In genomic region chr10:125284875-125285597, GRCh38 we compare ENCODE assay signal across 2 cellular contexts.
TF ChIP-seq lines count a peak whose summit lies in the region.

No MANE protein-coding gene starts in this region.

TF ChIP-seq in SK-N-SH treated with all-trans-retinoic acid at 6 μM for 48 hours, 23 proteins besides CTCF, POLR2A, EP300 and RAD21 (continued from another document):
- TF ChIP-seq CSRNP3 (CRISPR knock-in tag; IDR thresholded peaks at IDR 0.05): no peak
- TF ChIP-seq ZFP30 (CRISPR knock-in tag; IDR thresholded peaks at IDR 0.05): no peak
- no peak for TF ChIP-seq TOX (CRISPR knock-in tag; IDR thresholded peaks at IDR 0.05; ENCODE audit: borderline replicate concordance)
- no peak for TF ChIP-seq ARNTL (CRISPR knock-in tag; IDR thresholded peaks at IDR 0.05; ENCODE audit: borderline replicate concordance, low read depth)
- TF ChIP-seq PPARA (CRISPR knock-in tag; IDR thresholded peaks at IDR 0.05; ENCODE audit: borderline replicate concordance): no peak
- TF ChIP-seq SNAI2 (CRISPR knock-in tag; IDR thresholded peaks at IDR 0.05): no peak
- TF ChIP-seq ZNF565 (CRISPR knock-in tag; conservative IDR thresholded peaks at IDR 0.05; ENCODE audit: low read depth): no peak
- TF ChIP-seq GLIS3 (CRISPR knock-in tag; IDR thresholded peaks at IDR 0.05): no peak
- no peak for TF ChIP-seq ISL1 (CRISPR knock-in tag; IDR thresholded peaks at IDR 0.05)
- no peak for TF ChIP-seq ZFP3 (CRISPR knock-in tag; IDR thresholded peaks at IDR 0.05)
- no peak for TF ChIP-seq OSR1 (CRISPR knock-in tag; IDR thresholded peaks at IDR 0.05)
- TF ChIP-seq CSDC2 (CRISPR knock-in tag; IDR thresholded peaks at IDR 0.05): no peak

TF ChIP-seq in SK-N-SH, 30 proteins besides CTCF, POLR2A, EP300 and RAD21 (continued from another document):
- TF ChIP-seq ELF1 (IDR thresholded peaks at IDR 0.05): no peak
- TF ChIP-seq JUND (IDR thresholded peaks at IDR 0.05): no peak
- TF ChIP-seq TAF1 (IDR thresholded peaks at IDR 0.05; ENCODE audit: borderline replicate concordance, low read depth, low read length): no peak
- TF ChIP-seq ZBTB33 (IDR thresholded peaks at IDR 0.05; ENCODE audit: borderline replicate concordance, low read depth): no peak
- TF ChIP-seq USF1 (IDR thresholded peaks at IDR 0.05; ENCODE audit: borderline replicate concordance, low read depth): no peak
- no peak for TF ChIP-seq RXRA (IDR thresholded peaks at IDR 0.05; ENCODE audit: borderline replicate concordance, low read depth)
